In genomic region chr11:2929880-2930704, GRCh38 we compare ENCODE assay signal across 8 cellular contexts. TPM values are rescaled to one million over a fixed set of nuclear protein-coding genes. Genes with fewer than 3 reads are reported as not detected.
DNase-seq lines count a peak whose midpoint lies in the region; ATAC-seq lines count a peak whose summit lies in the region.

No MANE protein-coding gene starts in this region.

- peak; percentile 91 for DNase-seq in DMS53 (lab: John Stamatoyannopoulos, UW)
- peak; percentile 58 for DNase-seq in H4 (ENCODE audit: low spot score)
- peak; percentile 42 for DNase-seq in NOMO-1 treated with DMSO at 0.1 percent for 48 hours (lab: John Stamatoyannopoulos, UW; ENCODE audit: unreplicated experiment)
- DNase-seq in amniotic epithelial cell (ENCODE audit: low read depth), result peak; percentile 36
- DNase-seq in iPS-NIHi11 (ENCODE audit: low spot score), result peak; percentile 64
- peak; percentile 36 for DNase-seq in stimulated activated CD4-positive, alpha-beta T cell treated with anti-CD3 and anti-CD28 coated beads, Interleukin-4, amount 100 ng/mL, for 1 hour
- no peak for DNase-seq in NCI-H2171 (lab: John Stamatoyannopoulos, UW)

- no peak for ATAC-seq in GM21528 (IDR thresholded peaks at IDR 0.05; ENCODE audit: low FRiP score, unreplicated experiment)

RNA-seq across cellular contexts. Expression of gene PHLDA2, which starts 0.9 kb away (rescaled TPM):
- 11.7 and 15.2 TPM in 2 replicates for total RNA-seq in H4 (2014; rRNA removed; shearing (Covaris generic))

RNA-seq across cellular contexts. Expression of gene CDKN1C, which starts 44.5 kb away (rescaled TPM):
- total RNA-seq in H4 (2014; rRNA removed; shearing (Covaris generic)), result 4.2 and 5.1 TPM in 2 replicates
